24 cellular contexts compared by ENCODE assay signal in the genomic region with DNA sequence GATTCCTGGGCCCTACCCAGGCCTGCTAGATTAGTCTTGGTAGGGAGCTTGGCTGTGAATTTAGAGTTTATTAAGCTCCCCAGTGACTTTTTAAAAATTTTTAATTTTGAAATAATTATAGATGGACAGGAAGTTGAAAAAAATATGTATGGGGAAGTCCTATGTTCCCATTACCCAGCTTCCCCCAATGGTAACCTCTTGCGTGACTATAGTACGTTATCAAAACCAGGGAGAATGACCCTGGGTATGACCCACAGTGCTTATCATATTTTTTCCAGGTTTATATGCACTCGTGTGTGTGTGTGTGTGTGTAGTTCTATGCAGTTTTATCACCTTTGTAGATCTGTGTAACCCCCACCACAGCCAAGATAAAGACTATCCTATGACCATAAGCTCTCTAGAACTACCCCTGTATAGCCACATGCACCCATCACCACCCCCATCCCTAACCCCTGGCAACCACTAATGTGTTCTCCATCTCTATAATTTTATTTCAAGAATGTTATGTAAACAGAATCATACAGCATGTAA.
"Had no signal": no experiment of that assay in that cellular context is flagged by ENCODE, and none has a peak within 500 bp of the region (broad histone marks: within the 10 kb centered on the region; RNA-seq: fewer than 3 reads in every experiment).

No MANE protein-coding gene starts in this region.

- H3K36me3 ChIP-seq: adrenal gland, breast epithelium, thyroid gland had no signal

- H3K79me2 ChIP-seq: parathyroid adenoma had no signal

- H3K4me1 Mint-ChIP-seq: activated naive CD4-positive, alpha-beta T cell treated with anti-CD3 and anti-CD28 coated beads, Interleukin-2, amount 50 U/mL, for 24 hours had no signal

- H3K4me1 ChIP-seq: adrenal gland, breast epithelium, parathyroid adenoma, thyroid gland had no signal

- H3K27me3 Mint-ChIP-seq: activated naive CD4-positive, alpha-beta T cell treated with anti-CD3 and anti-CD28 coated beads, Interleukin-2, amount 50 U/mL, for 24 hours had no signal

- FAIRE-seq: astrocyte, endometrium, kidney, urothelium cell line had no signal

- DNase-seq: activated CD4-positive, alpha-beta T cell treated with anti-CD3 and anti-CD28 coated beads, Interleukin-2, amount 50 U/mL, for 1 hour; activated effector memory CD4-positive, alpha-beta T cell treated with anti-CD3 and anti-CD28 coated beads, Interleukin-2, amount 50 U/mL, for 16 hours; activated T-cell treated with anti-CD3 and anti-CD28 coated beads, Interleukin-2, amount 50 U/mL, for 72 hours; adrenal gland; foreskin melanocyte; glutamatergic neuron; hippocampal formation; kidney; mammary epithelial cell; naive thymus-derived CD4-positive, alpha-beta T cell; stimulated activated CD4-positive, alpha-beta T cell treated with anti-CD3 and anti-CD28 coated beads, Interleukin-4, amount 100 ng/mL, for 4 hours; stimulated activated naive CD4-positive, alpha-beta T cell treated with Interleukin-2 at 50 U/mL for 16 hours; thyroid gland had no signal

- H3K27ac Mint-ChIP-seq: activated naive CD4-positive, alpha-beta T cell treated with anti-CD3 and anti-CD28 coated beads, Interleukin-2, amount 50 U/mL, for 24 hours; activated T-cell treated with anti-CD3 and anti-CD28 coated beads, Interleukin-2, amount 50 U/mL, for 72 hours had no signal

- ATAC-seq: activated CD4-positive, CD25-positive, alpha-beta regulatory T cell treated with anti-CD3 and anti-CD28 coated beads, Interleukin-2, amount 50 U/mL, for 24 hours; activated T-cell treated with anti-CD3 and anti-CD28 coated beads, Interleukin-2, amount 50 U/mL, for 72 hours; left lobe of liver; naive thymus-derived CD4-positive, alpha-beta T cell; sciatic nerve had no signal

- H3K27me3 ChIP-seq: adrenal gland, breast epithelium, thyroid gland had no signal

- H3K9ac ChIP-seq: parathyroid adenoma had no signal

- H3K4me3 ChIP-seq: adrenal gland, breast epithelium, coronary artery, smooth muscle cell, thyroid gland had no signal

- H3K4me2 ChIP-seq: smooth muscle cell had no signal

- H3K4me3 Mint-ChIP-seq: activated naive CD4-positive, alpha-beta T cell treated with anti-CD3 and anti-CD28 coated beads, Interleukin-2, amount 50 U/mL, for 24 hours; activated T-cell treated with anti-CD3 and anti-CD28 coated beads, Interleukin-2, amount 50 U/mL, for 72 hours; naive thymus-derived CD4-positive, alpha-beta T cell had no signal

- H2AFZ ChIP-seq: parathyroid adenoma had no signal

- H3K27ac ChIP-seq: breast epithelium, coronary artery, parathyroid adenoma, thyroid gland had no signal

- H3K9me3 ChIP-seq: adrenal gland, thyroid gland had no signal
